ENCODE assay signal across 22 cellular contexts in the genomic region with DNA sequence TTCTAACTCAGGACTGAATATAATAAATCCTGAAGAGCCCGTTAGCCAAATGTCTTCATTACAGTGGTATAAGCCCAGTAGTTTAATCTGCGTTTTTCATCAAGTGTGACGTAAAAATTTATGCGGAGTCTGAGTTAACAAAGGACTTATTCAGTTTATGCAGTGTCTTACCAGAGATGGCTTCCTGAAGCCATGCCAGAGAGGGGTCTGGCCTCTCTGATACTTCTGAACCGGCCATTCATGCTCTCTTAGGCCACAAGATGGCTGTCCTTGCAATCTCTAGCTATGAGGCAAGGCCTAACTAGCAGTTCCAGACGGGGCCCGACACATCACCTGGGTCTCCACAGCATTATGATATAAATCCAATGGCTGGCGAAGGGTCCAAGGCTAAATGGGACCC.
DNase-seq lines count a peak whose midpoint lies in the region; ATAC-seq and TF ChIP-seq lines count a peak whose summit lies in the region.
"Had no signal": no experiment of that assay in that cellular context is flagged by ENCODE, and none has a peak within 500 bp of the region (broad histone marks: within the 10 kb centered on the region; RNA-seq: fewer than 3 reads in every experiment).

No MANE protein-coding gene starts in this region.

- H3K27ac ChIP-seq in PC-3 (ENCODE audit: low read length): peak overlapping the region; percentile 89
- H3K27ac ChIP-seq: body of pancreas, SJCRH30, skin epidermis had no signal

- CTCF ChIA-PET in PC-3 (lab: Charles Lee): no interaction called here

- no peaks in the 10 kb centered on the region for H3K27me3 ChIP-seq in PC-3 (ENCODE audit: low read length)
- H3K27me3 ChIP-seq: body of pancreas, SJCRH30 had no signal

- DNase-seq in NCI-H526 (lab: John Stamatoyannopoulos, UW): peak; percentile 51 to 57
- DNase-seq in NCI-H526 treated with DMSO at 0.1 percent for 48 hours (lab: John Stamatoyannopoulos, UW): no peak
- no peak for DNase-seq in PC-3
- peak; percentile 23 for DNase-seq in globus pallidus (ENCODE audit: low spot score)
- no peak for DNase-seq in stimulated activated naive CD4-positive, alpha-beta T cell treated with Interleukin-2 at 50 U/mL for 16 hours (lab: John Stamatoyannopoulos, UW)
- no peak for DNase-seq in activated CD4-positive, alpha-beta T cell treated with anti-CD3 and anti-CD28 coated beads, Interleukin-2, amount 50 U/mL, for 4 hours
- DNase-seq: activated CD4-positive, CD25-positive, alpha-beta regulatory T cell; activated CD8-positive, alpha-beta memory T cell treated with anti-CD3 and anti-CD28 coated beads for 24 hours; activated naive CD8-positive, alpha-beta T cell treated with anti-CD3 and anti-CD28 coated beads for 36 hours; body of pancreas; C1 segment of cervical spinal cord; DMS153; kidney; natural killer cell; NCI-H1105; NCI-H2081; NCI-H446 treated with DMSO at 0.1 percent for 48 hours; stimulated activated naive CD8-positive, alpha-beta T cell treated with anti-CD3 and anti-CD28 coated beads, Interleukin-15, amount 100 ng/mL, for 72 hours had no signal

- no peaks in the 10 kb centered on the region for H3K36me3 ChIP-seq in PC-3 (ENCODE audit: low read depth, low read length)
- H3K36me3 ChIP-seq: SJCRH30 had no signal

- intact Hi-C loops in PC-3 (cut with micrococcal nuclease): no loop called here

- no peaks in the 10 kb centered on the region for H3K79me2 ChIP-seq in PC-3 (ENCODE audit: low read length)

- ATAC-seq in PC-3 (no peak), HG03521 (IDR thresholded peaks at IDR 0.05; ENCODE audit: unreplicated experiment) (no peak), GM18867 (IDR thresholded peaks at IDR 0.05; ENCODE audit: unreplicated experiment) (no peak)
- ATAC-seq: body of pancreas; stimulated activated naive CD8-positive, alpha-beta T cell treated with anti-CD3 and anti-CD28 coated beads, Interleukin-15, amount 100 ng/mL, for 72 hours had no signal

- no peak for TF ChIP-seq CTCF in PC-3 (conservative IDR thresholded peaks at IDR 0.05; ENCODE audit: low read depth, low read length)

- H3K9ac ChIP-seq in PC-3 (ENCODE audit: low read length): peak overlapping the region; percentile 34; the same call in 1 of the 2 replicates

- H3K4me1 ChIP-seq in PC-3 (ENCODE audit: insufficient read depth, low read length): peaks cover 50% of the 10 kb centered on the region
- H3K4me1 ChIP-seq: body of pancreas, SJCRH30 had no signal

- peaks cover 10% of the 10 kb centered on the region for H3F3A ChIP-seq in PC-3 (ENCODE audit: low read length, unreplicated experiment)

- BruUV-seq in PC-3 (replicated peaks; lab: Mats Ljungman, UMichigan): no TSS peak

- POLR2A ChIA-PET in PC-3 (lab: Charles Lee; ENCODE audit: unreplicated experiment): no interaction called here

- H3K9me2 ChIP-seq in PC-3 (replicated peaks; ENCODE audit: low read length): no peaks in the 10 kb centered on the region

- H3K4me3 ChIP-seq in PC-3 (ENCODE audit: low read length): no peak overlapping the region
- H3K4me3 ChIP-seq: body of pancreas, SJCRH30, skin epidermis had no signal

- peak overlapping the region; percentile 30 for H3K4me2 ChIP-seq in PC-3 (ENCODE audit: low read length)

- H2AFZ ChIP-seq in PC-3 (ENCODE audit: low read length): peak overlapping the region; percentile 13; the same call in 1 of the 2 replicates

- H3K9me3 ChIP-seq in PC-3 (ENCODE audit: low read length): no peaks in the 10 kb centered on the region
- H3K9me3 ChIP-seq: body of pancreas, SJCRH30 had no signal

- no peaks in the 10 kb centered on the region for H4K20me1 ChIP-seq in PC-3 (ENCODE audit: low read length)

Comparison
In these comparisons a context has a peak if more than half of its experiments do, and no peak if none do; other contexts are left out.
1. DNase-seq: peak in NCI-H526 (2 of 2) and globus pallidus (single experiment); none in NCI-H526 treated with DMSO at 0.1 percent for 48 hours (single experiment), PC-3 (single experiment), stimulated activated naive CD4-positive, alpha-beta T cell treated with Interleukin-2 at 50 U/mL for 16 hours (single experiment) and activated CD4-positive, alpha-beta T cell treated with anti-CD3 and anti-CD28 coated beads, Interleukin-2, amount 50 U/mL, for 4 hours (0 of 2).